ENCODE assay signal across 1 cellular context in genomic region chr21:26833460-26833939, GRCh38.
TF ChIP-seq lines count a peak whose summit lies in the region.

No MANE protein-coding gene starts in this region.

TF ChIP-seq in HepG2, 621 proteins besides CTCF, POLR2A, EP300 and RAD21:
- no peak for TF ChIP-seq GTF2F1 (IDR thresholded peaks at IDR 0.05; ENCODE audit: low read length)
- TF ChIP-seq MTF1 (CRISPR knock-in tag; IDR thresholded peaks at IDR 0.05): no peak
- TF ChIP-seq CREB1 (IDR thresholded peaks at IDR 0.05): peak; percentile 36; the same call in 1 of the 2 replicates
- no peak for TF ChIP-seq CREB1 (CRISPR knock-in tag; IDR thresholded peaks at IDR 0.05)
TF ChIP-seq in HepG2: peak in this region for 1.
